ENCODE assay signal across 22 cellular contexts in the genomic region with DNA sequence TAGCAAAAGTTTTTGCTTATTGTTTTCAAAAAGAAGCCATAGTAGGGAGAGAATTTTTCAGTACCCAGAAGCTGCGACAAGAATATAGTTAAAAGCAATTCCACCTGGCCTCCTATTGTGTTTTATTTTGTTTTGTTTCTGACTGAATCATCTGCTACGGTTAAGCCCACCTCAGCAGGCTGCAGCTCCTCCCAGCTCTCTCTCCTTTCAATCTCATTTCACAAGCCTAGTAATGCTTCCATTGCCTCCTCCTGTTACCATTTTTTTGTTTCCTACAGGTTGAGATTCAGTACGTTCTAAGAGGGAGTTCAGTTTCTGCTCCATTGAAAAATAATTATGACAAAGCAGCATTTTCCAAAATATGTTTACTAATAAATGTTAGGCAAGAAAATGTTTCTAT.
DNase-seq lines count a peak whose midpoint lies in the region; ATAC-seq and TF ChIP-seq lines count a peak whose summit lies in the region.
"Had no signal": no experiment of that assay in that cellular context is flagged by ENCODE, and none has a peak within 500 bp of the region (broad histone marks: within the 10 kb centered on the region; RNA-seq: fewer than 3 reads in every experiment).

No MANE protein-coding gene starts in this region.

- no peaks in the 10 kb centered on the region for H3K9me3 Mint-ChIP-seq in neural progenitor cell

- intact Hi-C loops in upper lobe of right lung (cut with DNase I) = no loop called here

- H3K4me1 Mint-ChIP-seq in neural progenitor cell = peaks cover 8% of the 10 kb centered on the region

- H3K4me1 ChIP-seq in neural progenitor cell (peaks cover 20% of the 10 kb centered on the region), upper lobe of right lung (no peaks in the 10 kb centered on the region)
- H3K4me1 ChIP-seq: HAP-1 had no signal

- no peak for ATAC-seq in upper lobe of right lung
- no peak for ATAC-seq in GM21576 (IDR thresholded peaks at IDR 0.05; ENCODE audit: unreplicated experiment)
- ATAC-seq: K562, SK-N-SH treated with all-trans-retinoic acid at 6 μM for 48 hours had no signal

- H4K20me1 ChIP-seq in neural progenitor cell (ENCODE audit: low read depth) = no peaks in the 10 kb centered on the region

- no peaks in the 10 kb centered on the region for H3K36me3 ChIP-seq in neural progenitor cell
- H3K36me3 ChIP-seq in upper lobe of right lung = no peaks in the 10 kb centered on the region
- H3K36me3 ChIP-seq: HAP-1 had no signal

- no peak overlapping the region for H2AFZ ChIP-seq in neural progenitor cell (replicated peaks)
- H2AFZ ChIP-seq: GM23248 had no signal

- H3K36me3 Mint-ChIP-seq in neural progenitor cell = no peaks in the 10 kb centered on the region

- H3K27ac ChIP-seq in neural progenitor cell = peak overlapping the region; percentile 59
- no peak overlapping the region for H3K27ac ChIP-seq in upper lobe of right lung
- H3K27ac ChIP-seq: GM23248 had no signal

- no peaks in the 10 kb centered on the region for H3K27me3 Mint-ChIP-seq in neural progenitor cell (ENCODE audit: insufficient read depth, low read depth)

- H3K79me2 ChIP-seq in neural progenitor cell (ENCODE audit: low read depth) = no peaks in the 10 kb centered on the region

- H3K4me3 Mint-ChIP-seq in neural progenitor cell = no peak overlapping the region
- H3K4me3 Mint-ChIP-seq: HFFc6 had no signal

- peak overlapping the region; percentile 68 for H3K4me2 ChIP-seq in neural progenitor cell

- H3K9ac ChIP-seq in neural progenitor cell = no peak overlapping the region
- H3K9ac ChIP-seq: GM23248 had no signal

- DNase-seq in NCI-H2107 treated with DMSO at 0.1 percent for 48 hours (lab: John Stamatoyannopoulos, UW; ENCODE audit: unreplicated experiment) = peak; percentile 19
- no peak for DNase-seq in NCI-H2107 (lab: John Stamatoyannopoulos, UW)
- peak; percentile 47 for DNase-seq in NCI-H146 treated with DMSO at 0.1 percent for 48 hours (lab: John Stamatoyannopoulos, UW; ENCODE audit: unreplicated experiment)
- peak; percentile 81 for DNase-seq in NCI-H69 (lab: John Stamatoyannopoulos, UW)
- peak; percentile 50 for DNase-seq in neural progenitor cell (ENCODE audit: low spot score)
- DNase-seq in upper lobe of right lung = no peak
- no peak for DNase-seq in DMS153 (lab: John Stamatoyannopoulos, UW)
- DNase-seq: 8988T, Calu3, GM23248, HFFc6, MV-4-11, NCI-H1105, NCI-H1436 treated with DMSO at 0.1 percent for 48 hours, NCI-H2029, NCI-H226, NCI-H524 treated with DMSO at 0.1 percent for 48 hours, T-helper 2 cell had no signal

- no peak overlapping the region for H3K27ac Mint-ChIP-seq in neural progenitor cell
- H3K27ac Mint-ChIP-seq: HFFc6 had no signal

- no peaks in the 10 kb centered on the region for H3K27me3 ChIP-seq in neural progenitor cell
- H3K27me3 ChIP-seq in upper lobe of right lung = no peaks in the 10 kb centered on the region

- H3K9me3 ChIP-seq in neural progenitor cell (ENCODE audit: low read depth) = no peaks in the 10 kb centered on the region
- no peaks in the 10 kb centered on the region for H3K9me3 ChIP-seq in upper lobe of right lung
- H3K9me3 ChIP-seq: HAP-1 had no signal

- peak overlapping the region; percentile 16 for H3K4me3 ChIP-seq in neural progenitor cell
- H3K4me3 ChIP-seq in upper lobe of right lung = no peak overlapping the region
- H3K4me3 ChIP-seq: GM23248, HAP-1, K562 had no signal

- peaks cover 7% of the 10 kb centered on the region for H3F3A ChIP-seq in neural progenitor cell (ENCODE audit: low read depth)

- TF ChIP-seq CTCF in neural progenitor cell (IDR thresholded peaks at IDR 0.05) = no peak
- TF ChIP-seq CTCF in upper lobe of right lung (IDR thresholded peaks at IDR 0.05) = no peak

Comparison
In these comparisons a context has a peak if more than half of its experiments do, and no peak if none do; other contexts are left out.
1. DNase-seq: peak in NCI-H2107 treated with DMSO at 0.1 percent for 48 hours (single experiment), NCI-H146 treated with DMSO at 0.1 percent for 48 hours (single experiment), NCI-H69 (single experiment) and neural progenitor cell (single experiment); none in NCI-H2107 (single experiment), upper lobe of right lung (single experiment) and DMS153 (single experiment).